Comparison of ENCODE assay signal across 6 cellular contexts in genomic region chr15:40323953-40324937, GRCh38. TPM values are rescaled to one million over a fixed set of nuclear protein-coding genes. Genes with fewer than 3 reads are reported as not detected.
DNase-seq lines count a peak whose midpoint lies in the region; TF ChIP-seq lines count a peak whose summit lies in the region.

No MANE protein-coding gene starts in this region.

- H3K27me3 Mint-ChIP-seq in activated CD4-positive, alpha-beta T cell treated with anti-CD3 and anti-CD28 coated beads, Interleukin-2, amount 10 ng/mL, durations not matched to agents 7 days and 5 days = peaks cover 12% of the 10 kb centered on the region

- peak overlapping the region; percentile 70 for H3K4me3 Mint-ChIP-seq in activated CD4-positive, alpha-beta T cell treated with anti-CD3 and anti-CD28 coated beads, Interleukin-2, amount 10 ng/mL, durations not matched to agents 7 days and 5 days

- POLR2A ChIA-PET in activated CD4-positive, alpha-beta T cell treated with anti-CD3 and anti-CD28 coated beads, Interleukin-2, amount 10 ng/mL, durations not matched to agents 7 days and 5 days (lab: Charles Lee) = no interaction called here

- 3 to 9% methylated on average over 12 to 43 of the region's 101 CpGs for WGBS in thyroid gland, 2 donors

- peak overlapping the region; percentile 52 for H3K4me2 ChIP-seq in SU-DHL-6 (ENCODE audit: low read depth, low read length, poor library complexity, severe bottlenecking)

- no peaks in the 10 kb centered on the region for H3K36me3 ChIP-seq in SU-DHL-6 (ENCODE audit: low read length)
- no peaks in the 10 kb centered on the region for H3K36me3 ChIP-seq in left ventricle myocardium inferior
- H3K36me3 ChIP-seq in thyroid gland = no peaks in the 10 kb centered on the region

- H4K20me1 ChIP-seq in SU-DHL-6 (ENCODE audit: low read depth, low read length) = no peaks in the 10 kb centered on the region

- H3K9me3 Mint-ChIP-seq in activated CD4-positive, alpha-beta T cell treated with anti-CD3 and anti-CD28 coated beads, Interleukin-2, amount 10 ng/mL, durations not matched to agents 7 days and 5 days = no peaks in the 10 kb centered on the region

- H3K27ac ChIP-seq in SU-DHL-6 (ENCODE audit: low read depth, low read length) (no peak overlapping the region), left ventricle myocardium inferior (replicated peaks) (peak overlapping the region; percentile 99), thyroid gland (peak overlapping the region; percentile 56 to 99 (median 99))

- H3K36me3 Mint-ChIP-seq in activated CD4-positive, alpha-beta T cell treated with anti-CD3 and anti-CD28 coated beads, Interleukin-2, amount 10 ng/mL, durations not matched to agents 7 days and 5 days (ENCODE audit: low read depth) = peaks cover 5% of the 10 kb centered on the region

- peaks cover 68% of the 10 kb centered on the region for H3K4me1 ChIP-seq in left ventricle myocardium inferior
- peaks cover 52 to 55% of the 10 kb centered on the region in 2 donors for H3K4me1 ChIP-seq in thyroid gland

- no peaks in the 10 kb centered on the region for H3F3A ChIP-seq in SU-DHL-6 (ENCODE audit: insufficient read depth)

- CTCF ChIA-PET in activated CD4-positive, alpha-beta T cell treated with anti-CD3 and anti-CD28 coated beads, Interleukin-2, amount 10 ng/mL, durations not matched to agents 7 days and 5 days (lab: Charles Lee) = interaction anchor here (0.6 to 8.2 kb wide), 8 partner anchors 10 to 97 kb away, joined by 3 to 93 read pairs (median 30); partner anchors contain the start of genes CCDC9B and PLCB2

- no peak for TF ChIP-seq POLR2A in thyroid gland (IDR thresholded peaks at IDR 0.05)

- intact Hi-C loops in left ventricle myocardium inferior (cut with micrococcal nuclease) = no loop called here
- intact Hi-C loops in thyroid gland (cut with DNase I) = loop anchor here (5.0 kb wide), 2 partner anchors 37 to 43 kb away; no protein-coding TSS in a partner anchor

- peak; percentile 28 for DNase-seq in activated CD4-positive, alpha-beta T cell treated with anti-CD3 and anti-CD28 coated beads, Interleukin-2, amount 10 ng/mL, durations not matched to agents 7 days and 5 days
- DNase-seq in activated CD4-positive, alpha-beta T cell treated with anti-CD3 and anti-CD28 coated beads, Interleukin-2, amount 50 U/mL, for 1 hour = no peak
- DNase-seq in left ventricle myocardium inferior = no peak
- DNase-seq in thyroid gland = peak in 1 of 2 donors; percentile 43
- DNase-seq in ecto neural progenitor cell (ENCODE audit: low spot score) = no peak

- H3K4me1 Mint-ChIP-seq in activated CD4-positive, alpha-beta T cell treated with anti-CD3 and anti-CD28 coated beads, Interleukin-2, amount 10 ng/mL, durations not matched to agents 7 days and 5 days = peaks cover 36% of the 10 kb centered on the region

- H3K4me3 ChIP-seq in SU-DHL-6 (ENCODE audit: insufficient read depth, low read length, poor library complexity, severe bottlenecking) (peak overlapping the region; percentile 52), left ventricle myocardium inferior (peak overlapping the region; percentile 88), thyroid gland (replicated peaks in 1 of 3) (peak overlapping the region; percentile 42 to 64 (median 59))

- H3K9me2 ChIP-seq in SU-DHL-6 (replicated peaks; ENCODE audit: insufficient read depth, low read length) = no peaks in the 10 kb centered on the region

- H3K9ac ChIP-seq in SU-DHL-6 (ENCODE audit: low read length) = peak overlapping the region; percentile 46; the same call in 1 of the 2 replicates

- peak overlapping the region; percentile 24 for H2AFZ ChIP-seq in SU-DHL-6 (ENCODE audit: low read depth, low read length, severe bottlenecking)

- H3K27me3 ChIP-seq in SU-DHL-6 (ENCODE audit: low read length) (no peaks in the 10 kb centered on the region), left ventricle myocardium inferior (ENCODE audit: low read depth) (no peaks in the 10 kb centered on the region), thyroid gland (no peaks in the 10 kb centered on the region)

- H3K9me3 ChIP-seq in SU-DHL-6 (ENCODE audit: insufficient read depth, low read length) (no peaks in the 10 kb centered on the region), left ventricle myocardium inferior (replicated peaks) (no peaks in the 10 kb centered on the region), thyroid gland (no peaks in the 10 kb centered on the region)

- H3K79me2 ChIP-seq in SU-DHL-6 (ENCODE audit: insufficient read depth, low read length) = no peaks in the 10 kb centered on the region

- TF ChIP-seq CTCF in SU-DHL-6 (IDR thresholded peaks at IDR 0.05; ENCODE audit: insufficient read depth, low read length, poor library complexity, severe bottlenecking) = no peak
- no peak for TF ChIP-seq CTCF in left ventricle myocardium inferior (IDR thresholded peaks at IDR 0.05; ENCODE audit: borderline replicate concordance)
- no peak for TF ChIP-seq CTCF in thyroid gland (IDR thresholded peaks at IDR 0.05)

- peak overlapping the region; percentile 65 for H3K27ac Mint-ChIP-seq in activated CD4-positive, alpha-beta T cell treated with anti-CD3 and anti-CD28 coated beads, Interleukin-2, amount 10 ng/mL, durations not matched to agents 7 days and 5 days

RNA-seq across cellular contexts. Expression of gene INAFM2, which starts 0.8 kb away (rescaled TPM):
- total RNA-seq in activated CD4-positive, alpha-beta T cell treated with anti-CD3 and anti-CD28 coated beads, Interleukin-2, amount 10 ng/mL, durations not matched to agents 7 days and 5 days = 1 to 10 TPM; 6.6 to 8.5 TPM
- total RNA-seq in left ventricle myocardium inferior (52.7 TPM), thyroid gland (10 to 100 TPM; 47.5 to 86.9 (median 63.8) TPM)

RNA-seq across cellular contexts. Expression of gene CCDC9B, which starts 16.5 kb away (rescaled TPM):
- total RNA-seq in activated CD4-positive, alpha-beta T cell treated with anti-CD3 and anti-CD28 coated beads, Interleukin-2, amount 10 ng/mL, durations not matched to agents 7 days and 5 days = 1 to 10 TPM in 1 of 2 experiments, under 1 TPM in 1; 0.81 to 1.0 TPM
- total RNA-seq in left ventricle myocardium inferior (155 TPM), thyroid gland (100 to 1,000 TPM in 2 of 4 donors, 10 to 100 TPM in 2; 54.2 to 126 (median 97.5) TPM)

RNA-seq across cellular contexts. Expression of gene PLCB2, which starts 16.5 kb away (rescaled TPM):
- 100 to 1,000 TPM; 195 to 196 TPM for total RNA-seq in activated CD4-positive, alpha-beta T cell treated with anti-CD3 and anti-CD28 coated beads, Interleukin-2, amount 10 ng/mL, durations not matched to agents 7 days and 5 days
- total RNA-seq in left ventricle myocardium inferior = 8.5 TPM
- 1 to 10 TPM; 1.7 to 7.2 (median 4.1) TPM for total RNA-seq in thyroid gland

RNA-seq across cellular contexts. Expression of gene PHGR1, which starts 26.6 kb away (rescaled TPM):
- total RNA-seq in activated CD4-positive, alpha-beta T cell treated with anti-CD3 and anti-CD28 coated beads, Interleukin-2, amount 10 ng/mL, durations not matched to agents 7 days and 5 days = not detected
- total RNA-seq in left ventricle myocardium inferior = not detected
- total RNA-seq in thyroid gland = not detected

RNA-seq across cellular contexts. Expression of gene DISP2, which starts 33.8 kb away (rescaled TPM):
- 1 to 10 TPM in 1 of 2 experiments, under 1 TPM in 1; 0.60 to 1.4 TPM for total RNA-seq in activated CD4-positive, alpha-beta T cell treated with anti-CD3 and anti-CD28 coated beads, Interleukin-2, amount 10 ng/mL, durations not matched to agents 7 days and 5 days
- 3.0 TPM for total RNA-seq in left ventricle myocardium inferior
- 1 to 10 TPM in 3 of 4 donors, under 1 TPM in 1; 0.81 to 5.9 (median 3.6) TPM for total RNA-seq in thyroid gland

Comparison
In these comparisons a context has a peak if more than half of its experiments do, and no peak if none do; other contexts are left out.
1. RNA of gene CCDC9B, which starts 16.5 kb away (total RNA-seq): 155 TPM in left ventricle myocardium inferior (single experiment) and 54.2 to 126 TPM in thyroid gland; 0.81 to 1.0 TPM in activated CD4-positive, alpha-beta T cell treated with anti-CD3 and anti-CD28 coated beads, Interleukin-2, amount 10 ng/mL, durations not matched to agents 7 days and 5 days; every median in the first group is over 10 times any median in the second.
2. RNA of gene PLCB2, which starts 16.5 kb away (total RNA-seq): 195 to 196 TPM in activated CD4-positive, alpha-beta T cell treated with anti-CD3 and anti-CD28 coated beads, Interleukin-2, amount 10 ng/mL, durations not matched to agents 7 days and 5 days; 8.5 TPM in left ventricle myocardium inferior (single experiment) and 1.7 to 7.2 TPM in thyroid gland; every median in the first group is over 10 times any median in the second.
3. Peak in every context shown above with its lines, with median percentiles within 50 percentile points of each other: H3K4me3 ChIP-seq.